Comparison of ENCODE assay signal across 8 cellular contexts in the genomic region with DNA sequence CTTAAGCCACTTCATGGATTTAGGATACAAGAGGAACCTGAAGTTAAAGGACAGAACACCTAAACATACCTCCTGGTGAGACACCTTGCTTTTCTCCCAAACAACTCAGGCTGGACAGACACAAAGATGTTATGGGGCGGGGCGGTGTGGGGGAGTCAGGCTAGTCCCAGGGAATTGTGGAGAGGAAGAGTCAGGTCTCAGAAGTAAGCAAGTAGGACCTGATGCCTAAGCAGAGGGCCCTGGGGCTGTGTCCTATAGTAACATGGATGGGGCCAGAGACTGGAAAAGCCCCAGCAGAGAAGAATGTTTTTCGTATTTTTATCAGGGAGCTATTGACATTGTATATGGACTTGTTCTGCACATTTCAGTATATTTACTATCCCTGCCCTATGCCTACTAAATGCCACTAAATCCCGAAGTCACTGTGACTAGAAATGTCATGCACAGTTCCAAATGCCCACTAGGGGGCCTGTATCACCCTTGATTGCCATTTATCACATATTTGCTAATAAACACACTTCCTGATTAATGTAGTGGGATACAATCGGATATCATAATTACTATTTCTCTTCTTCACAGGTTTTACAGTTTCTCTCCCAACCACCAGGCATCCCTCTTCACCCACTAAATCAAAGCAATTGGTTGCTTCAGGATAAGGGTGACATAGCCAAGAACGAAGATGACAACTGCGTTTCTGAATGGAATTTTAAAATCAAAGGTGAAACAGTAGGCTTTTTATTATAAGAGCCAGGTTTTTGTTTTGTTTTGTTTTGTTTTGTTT. TPM values are rescaled to one million over a fixed set of nuclear protein-coding genes. Genes with fewer than 3 reads are reported as not detected.
DNase-seq lines count a peak whose midpoint lies in the region; ATAC-seq, FAIRE-seq and TF ChIP-seq lines count a peak whose summit lies in the region.

No MANE protein-coding gene starts in this region.

- DNase-seq in T follicular helper cell (ENCODE audit: low read depth) (peak; percentile 37), MCF 10A (ENCODE audit: unreplicated experiment) (peak; percentile 71), ecto neural progenitor cell (ENCODE audit: low spot score) (no peak)
- peak; percentile 56 for DNase-seq in stimulated activated CD4-positive, alpha-beta T cell treated with anti-CD3 and anti-CD28 coated beads, Interleukin-4, amount 100 ng/mL, for 24 hours

- no peaks in the 10 kb centered on the region for H3K9me3 Mint-ChIP-seq in MCF 10A (ENCODE audit: unreplicated experiment)

- intact Hi-C loops in MCF 10A (cut with micrococcal nuclease): loop anchor here (1.0 to 5.0 kb wide), 5 partner anchors 25 to 691 kb away; partner anchors contain the start of gene ARHGAP10

- no peak overlapping the region for H3K4me3 Mint-ChIP-seq in MCF 10A (ENCODE audit: unreplicated experiment)

- CTCF ChIA-PET in MCF 10A (lab: Yijun Ruan, JAX): interaction anchor here (0.5 to 8.2 kb wide), 39 partner anchors 8 to 599 kb away, joined by 3 to 247 read pairs (median 3); partner anchors contain the start of genes ARHGAP10 and PRMT9

- no TSS peak for BruUV-seq in MCF 10A (replicated peaks; lab: Mats Ljungman, UMichigan)

- FAIRE-seq in islet of Langerhans (lab: Jason Lieb, UNC): peak; percentile 85

- peaks cover 12% of the 10 kb centered on the region for H3K4me1 Mint-ChIP-seq in MCF 10A (ENCODE audit: insufficient read depth, unreplicated experiment)

- no peaks in the 10 kb centered on the region for H3K36me3 Mint-ChIP-seq in MCF 10A (ENCODE audit: insufficient read depth, unreplicated experiment)

- POLR2A ChIA-PET in MCF 10A (lab: Yijun Ruan, JAX): interaction anchor here (1.0 to 1.2 kb wide), 4 partner anchors 24 to 159 kb away, joined by 3 to 6 read pairs (median 4); partner anchors contain the start of gene PRMT9

- H3K27ac Mint-ChIP-seq in MCF 10A (ENCODE audit: low read depth, unreplicated experiment): no peak overlapping the region

- peak; percentile 87 for TF ChIP-seq CTCF in C4-2B (conservative IDR thresholded peaks at IDR 0.05)
- TF ChIP-seq CTCF in MCF 10A (IDR thresholded peaks at IDR 0.05; ENCODE audit: unreplicated experiment): peak; percentile 76

- H3K27me3 Mint-ChIP-seq in MCF 10A (ENCODE audit: insufficient read depth, unreplicated experiment): no peaks in the 10 kb centered on the region

- peak; percentile 63 for ATAC-seq in GM18861 (IDR thresholded peaks at IDR 0.05; ENCODE audit: unreplicated experiment)
- peak; percentile 64 for ATAC-seq in HG03432 (IDR thresholded peaks at IDR 0.05; ENCODE audit: unreplicated experiment)

- H3K27ac ChIP-seq in C4-2B: no peak overlapping the region

RNA-seq across cellular contexts. Expression of gene ARHGAP10, which starts 23.8 kb away (rescaled TPM):
- 22.4 and 24.6 TPM in 2 replicates for total RNA-seq in MCF 10A (2022)

RNA-seq across cellular contexts. Expression of gene PRMT9, which starts 24.1 kb away (rescaled TPM):
- 6.1 and 8.4 TPM in 2 replicates for total RNA-seq in MCF 10A (2022)
